8 cellular contexts compared by ENCODE assay signal in genomic region chr4:153084939-153085630, GRCh38.
A peak's percentile ranks its signal among the peaks of the same experiment; 100 is the strongest.
DNase-seq lines count a peak whose midpoint lies in the region; ATAC-seq and TF ChIP-seq lines count a peak whose summit lies in the region.

No MANE protein-coding gene starts in this region.

- no peaks in the 10 kb centered on the region for H3K36me3 ChIP-seq in heart right ventricle

- H3K4me3 Mint-ChIP-seq in activated naive CD8-positive, alpha-beta T cell treated with anti-CD3 and anti-CD28 coated beads, Interleukin-2, amount 50 U/mL, for 24 hours = peak overlapping the region; percentile 5

- H3K9me3 ChIP-seq in heart right ventricle = no peaks in the 10 kb centered on the region

- 20 to 21% methylated on average over 12 of the region's 12 CpGs for WGBS in heart right ventricle, 2 donors

- H3K27me3 Mint-ChIP-seq in activated naive CD8-positive, alpha-beta T cell treated with anti-CD3 and anti-CD28 coated beads, Interleukin-2, amount 50 U/mL, for 24 hours = no peaks in the 10 kb centered on the region

- H3K4me3 ChIP-seq in heart right ventricle = no peak overlapping the region

- H3K4me1 ChIP-seq in heart right ventricle = peaks cover 0 to 25% (median 6%) of the 10 kb centered on the region in 9 donors

- peaks cover 58% of the 10 kb centered on the region for H3K4me1 Mint-ChIP-seq in activated naive CD8-positive, alpha-beta T cell treated with anti-CD3 and anti-CD28 coated beads, Interleukin-2, amount 50 U/mL, for 24 hours

- no peak overlapping the region for H3K27ac ChIP-seq in heart right ventricle

- ATAC-seq in GM21447 (IDR thresholded peaks at IDR 0.05; ENCODE audit: unreplicated experiment) (peak; percentile 47), heart right ventricle (peak; percentile 39 to 84 (median 76)), HG02840 (IDR thresholded peaks at IDR 0.05; ENCODE audit: low FRiP score, unreplicated experiment) (no peak)
- peak; percentile 72 for ATAC-seq in activated naive CD8-positive, alpha-beta T cell treated with anti-CD3 and anti-CD28 coated beads, Interleukin-2, amount 50 U/mL, for 24 hours

- peak; percentile 87 to 98 (median 93) for TF ChIP-seq CTCF in heart right ventricle (IDR thresholded peaks at IDR 0.05)

- H3K9me3 Mint-ChIP-seq in activated naive CD8-positive, alpha-beta T cell treated with anti-CD3 and anti-CD28 coated beads, Interleukin-2, amount 50 U/mL, for 24 hours = no peaks in the 10 kb centered on the region

- H3K36me3 Mint-ChIP-seq in activated naive CD8-positive, alpha-beta T cell treated with anti-CD3 and anti-CD28 coated beads, Interleukin-2, amount 50 U/mL, for 24 hours (ENCODE audit: low read depth) = no peaks in the 10 kb centered on the region

- DNase-seq in DMS153 treated with DMSO at 0.1 percent for 48 hours (lab: John Stamatoyannopoulos, UW; ENCODE audit: unreplicated experiment) (peak; percentile 31), LHCN-M2 (ENCODE audit: low read depth) (peak; percentile 49), T-helper 1 cell (peak; percentile 49 to 71 (median 63)), heart right ventricle (peak; percentile 62 to 75), renal cortical epithelial cell (ENCODE audit: low read depth) (peak; percentile 56)
- DNase-seq in activated naive CD8-positive, alpha-beta T cell treated with anti-CD3 and anti-CD28 coated beads, Interleukin-2, amount 50 U/mL, for 24 hours = peak; percentile 93

- H3K27ac Mint-ChIP-seq in activated naive CD8-positive, alpha-beta T cell treated with anti-CD3 and anti-CD28 coated beads, Interleukin-2, amount 50 U/mL, for 24 hours = peak overlapping the region; percentile 24

- intact Hi-C loops in heart right ventricle (cut with DNase I) = loop anchor here (1.0 to 10.0 kb wide), 10 partner anchors 37 to 310 kb away; partner anchors contain the start of genes ARFIP1 (in 1 of the 10) and TIGD4 (in 1 of the 10)

- H3K27me3 ChIP-seq in heart right ventricle = no peaks in the 10 kb centered on the region

Comparison
In these comparisons a context has a peak if more than half of its experiments do, and no peak if none do; other contexts are left out.
1. DNase-seq: peak in every context shown above with its lines; median percentile 93 in activated naive CD8-positive, alpha-beta T cell treated with anti-CD3 and anti-CD28 coated beads, Interleukin-2, amount 50 U/mL, for 24 hours; 68 in heart right ventricle; 63 in T-helper 1 cell; 56 in renal cortical epithelial cell; 49 in LHCN-M2; 31 in DMS153 treated with DMSO at 0.1 percent for 48 hours.